1 cellular context compared by ENCODE assay signal in genomic region chr16:8866884-8867482, GRCh38.
TF ChIP-seq lines count a peak whose summit lies in the region.

No MANE protein-coding gene starts in this region.

TF ChIP-seq in WTC11, 78 proteins besides CTCF, POLR2A, EP300 and RAD21 (continued from another document):
- peak; percentile 16; the same call in 1 of the 2 replicates for TF ChIP-seq MAX (CRISPR knock-in tag; IDR thresholded peaks at IDR 0.05)
